In genomic region chr3:53677406-53677805, GRCh38 we compare ENCODE assay signal across 13 cellular contexts.
DNase-seq lines count a peak whose midpoint lies in the region; ATAC-seq, FAIRE-seq and TF ChIP-seq lines count a peak whose summit lies in the region.
"Had no signal": no experiment of that assay in that cellular context is flagged by ENCODE, and none has a peak within 500 bp of the region (broad histone marks: within the 10 kb centered on the region; RNA-seq: fewer than 3 reads in every experiment).

No MANE protein-coding gene starts in this region.

- no peak overlapping the region for H3K27ac ChIP-seq in mammary epithelial cell (ENCODE audit: insufficient read depth, low read depth, low read length)
- H3K27ac ChIP-seq: gastrocnemius medialis had no signal

- H2AFZ ChIP-seq in mammary epithelial cell (ENCODE audit: low read depth, low read length): no peak overlapping the region

- no peak overlapping the region for H3K9ac ChIP-seq in mammary epithelial cell (ENCODE audit: insufficient read depth, low read length)

- no peaks in the 10 kb centered on the region for H3K36me3 Mint-ChIP-seq in nephron (ENCODE audit: low read depth)
- H3K36me3 Mint-ChIP-seq in natural killer cell treated with Interleukin-12 subunit alpha and Interleukin-12 subunit beta and Interleukin-15 and Interleukin-18, amount 100 ng/mL, for 72 hours: no peaks in the 10 kb centered on the region
- H3K36me3 Mint-ChIP-seq: naive B cell had no signal

- no peak overlapping the region for H3K4me2 ChIP-seq in mammary epithelial cell (ENCODE audit: insufficient read depth, low read depth, low read length)

- H3K4me3 ChIP-seq in mammary epithelial cell (replicated peaks in 1 of 3; ENCODE audit: insufficient read depth in 1 of 3, low read depth in 2 of 3, low read length in 3 of 3): no peak overlapping the region
- H3K4me3 ChIP-seq: gastrocnemius medialis had no signal

- H3K4me3 Mint-ChIP-seq in nephron: no peak overlapping the region
- H3K4me3 Mint-ChIP-seq in natural killer cell treated with Interleukin-12 subunit alpha and Interleukin-12 subunit beta and Interleukin-15 and Interleukin-18, amount 100 ng/mL, for 72 hours: no peak overlapping the region
- H3K4me3 Mint-ChIP-seq: activated CD4-positive, alpha-beta T cell treated with anti-CD3 and anti-CD28 coated beads for 36 hours; H9; naive B cell had no signal

- in situ Hi-C loops in mammary epithelial cell (cut with MboI; ENCODE audit: low sequenced_read_pairs in 2 of 2): no loop called here

- H3K27ac Mint-ChIP-seq in nephron: peak overlapping the region in 2 of 3 experiments; percentile 81 to 97
- H3K27ac Mint-ChIP-seq in natural killer cell treated with Interleukin-12 subunit alpha and Interleukin-12 subunit beta and Interleukin-15 and Interleukin-18, amount 100 ng/mL, for 72 hours: no peak overlapping the region
- H3K27ac Mint-ChIP-seq: activated CD4-positive, alpha-beta T cell treated with anti-CD3 and anti-CD28 coated beads for 36 hours; H9; naive B cell had no signal

- H3K79me2 ChIP-seq in mammary epithelial cell (ENCODE audit: insufficient read depth, low read length): no peaks in the 10 kb centered on the region

- H3K27me3 ChIP-seq in mammary epithelial cell (ENCODE audit: insufficient read depth, low read length): peaks cover 1% of the 10 kb centered on the region
- H3K27me3 ChIP-seq: gastrocnemius medialis had no signal

- no peaks in the 10 kb centered on the region for H3K9me3 Mint-ChIP-seq in nephron
- no peaks in the 10 kb centered on the region for H3K9me3 Mint-ChIP-seq in natural killer cell treated with Interleukin-12 subunit alpha and Interleukin-12 subunit beta and Interleukin-15 and Interleukin-18, amount 100 ng/mL, for 72 hours
- H3K9me3 Mint-ChIP-seq: H9, naive B cell had no signal

- dilution Hi-C loops in mammary epithelial cell (cut with HindIII; ENCODE audit: low sequenced_read_pairs): no loop called here

- WGBS in mammary epithelial cell (ENCODE audit: low coverage, missing lambda C conversion rate): 56% methylated on average over 4 of the region's 4 CpGs

- peaks cover 62% of the 10 kb centered on the region for H3K4me1 Mint-ChIP-seq in nephron
- no peaks in the 10 kb centered on the region for H3K4me1 Mint-ChIP-seq in natural killer cell treated with Interleukin-12 subunit alpha and Interleukin-12 subunit beta and Interleukin-15 and Interleukin-18, amount 100 ng/mL, for 72 hours (ENCODE audit: low read depth in 2 of 2)
- H3K4me1 Mint-ChIP-seq: activated CD4-positive, alpha-beta T cell treated with anti-CD3 and anti-CD28 coated beads for 36 hours; naive B cell had no signal

- no peaks in the 10 kb centered on the region for H3K9me3 ChIP-seq in mammary epithelial cell (replicated peaks; ENCODE audit: insufficient read depth, low read length)
- H3K9me3 ChIP-seq: gastrocnemius medialis had no signal

- H3K27me3 Mint-ChIP-seq in nephron (ENCODE audit: low read depth): peaks cover 9% of the 10 kb centered on the region
- peaks cover 16 to 26% of the 10 kb centered on the region in 2 donors for H3K27me3 Mint-ChIP-seq in natural killer cell treated with Interleukin-12 subunit alpha and Interleukin-12 subunit beta and Interleukin-15 and Interleukin-18, amount 100 ng/mL, for 72 hours

- intact Hi-C loops in mammary epithelial cell (cut with micrococcal nuclease): loop anchor here (2.0 kb wide), 1 partner anchor 243 kb away; no protein-coding TSS in a partner anchor

- H3K36me3 ChIP-seq in mammary epithelial cell (ENCODE audit: insufficient read depth, low read length): no peaks in the 10 kb centered on the region
- H3K36me3 ChIP-seq: gastrocnemius medialis had no signal

- TF ChIP-seq CTCF in D721Med (IDR thresholded peaks at IDR 0.05; ENCODE audit: insufficient read depth, missing control alignments) (peak; percentile 10), mammary epithelial cell (conservative IDR thresholded peaks at IDR 0.05 in 1 of 2, IDR thresholded peaks at IDR 0.05 in 1 of 2; ENCODE audit: extremely low read depth in 1 of 2, insufficient read depth in 1 of 2, low read depth in 1 of 2, low read length in 2 of 2) (peak; percentile 15 to 38), nephron (IDR thresholded peaks at IDR 0.05; ENCODE audit: unreplicated experiment in 3 of 3) (peak in 2 of 3 experiments; percentile 15 to 18)

- H4K20me1 ChIP-seq in mammary epithelial cell (ENCODE audit: insufficient read depth, low read length): no peaks in the 10 kb centered on the region

- no peak for ATAC-seq in natural killer cell treated with Interleukin-12 subunit alpha and Interleukin-12 subunit beta and Interleukin-15 and Interleukin-18, amount 100 ng/mL, for 72 hours
- no peak for ATAC-seq in HG03460 (IDR thresholded peaks at IDR 0.05; ENCODE audit: unreplicated experiment)
- ATAC-seq: activated CD4-positive, alpha-beta T cell treated with anti-CD3 and anti-CD28 coated beads for 36 hours; gastrocnemius medialis had no signal

- no TSS peak for BruUV-seq in mammary epithelial cell (replicated peaks; lab: Mats Ljungman, UMichigan)

- CTCF ChIA-PET in mammary epithelial cell (lab: Charles Lee; ENCODE audit: low non-redundant PET): no interaction called here

- DNase-seq in D721Med (ENCODE audit: insufficient read length, low spot score) (no peak), HuH-7.5 (ENCODE audit: low spot score) (peak; percentile 24), mammary epithelial cell (no peak), NCI-H774 (lab: John Stamatoyannopoulos, UW) (no peak)
- no peak for DNase-seq in natural killer cell treated with Interleukin-12 subunit alpha and Interleukin-12 subunit beta and Interleukin-15 and Interleukin-18, amount 100 ng/mL, for 72 hours (ENCODE audit: low spot score)
- DNase-seq: activated CD4-positive, alpha-beta T cell treated with anti-CD3 and anti-CD28 coated beads for 36 hours; gastrocnemius medialis; H9; naive B cell; NCI-H69 had no signal

- FAIRE-seq in D721Med (lab: Jason Lieb, UNC): no peak
- FAIRE-seq: GM12892 had no signal

- no peaks in the 10 kb centered on the region for H3K4me1 ChIP-seq in mammary epithelial cell (ENCODE audit: insufficient read depth, low read length)

Comparison
In these comparisons a context has a peak if more than half of its experiments do, and no peak if none do; other contexts are left out.
1. H3K27ac Mint-ChIP-seq: peak in nephron (2 of 3); none in natural killer cell treated with Interleukin-12 subunit alpha and Interleukin-12 subunit beta and Interleukin-15 and Interleukin-18, amount 100 ng/mL, for 72 hours (0 of 2).
2. Peak in every context shown above with its lines, with median percentiles within 50 percentile points of each other: CTCF ChIP-seq.